ENCODE assay signal across 17 cellular contexts in genomic region chr4:100511906-100512305, GRCh38. TPM values are rescaled to one million over a fixed set of nuclear protein-coding genes. Genes with fewer than 3 reads are reported as not detected.
"Had no signal": no experiment of that assay in that cellular context is flagged by ENCODE, and none has a peak within 500 bp of the region (broad histone marks: within the 10 kb centered on the region; RNA-seq: fewer than 3 reads in every experiment).

No MANE protein-coding gene starts in this region.

- H3K27ac Mint-ChIP-seq: activated CD8-positive, alpha-beta T cell treated with anti-CD3 and anti-CD28 coated beads for 36 hours; activated naive CD8-positive, alpha-beta T cell treated with anti-CD3 and anti-CD28 coated beads, Interleukin-2, amount 10 ng/mL, durations not matched to agents 7 days and 5 days; activated T-cell treated with anti-CD3 and anti-CD28 coated beads, Interleukin-2, amount 50 U/mL, for 72 hours; stimulated activated effector memory CD8-positive, alpha-beta T cell treated with anti-CD3 and anti-CD28 coated beads, Interleukin-12 subunit alpha, Interleukin-12 subunit beta, amount 100 ng/mL, for 72 hours had no signal

- H3K9me3 ChIP-seq: esophagus squamous epithelium, tibial artery, vagina had no signal

- H3K4me3 ChIP-seq: dorsolateral prefrontal cortex, esophagus squamous epithelium, tibial artery, vagina had no signal

- H3K4me1 Mint-ChIP-seq: activated naive CD8-positive, alpha-beta T cell treated with anti-CD3 and anti-CD28 coated beads, Interleukin-2, amount 10 ng/mL, durations not matched to agents 7 days and 5 days; stimulated activated effector memory CD8-positive, alpha-beta T cell treated with anti-CD3 and anti-CD28 coated beads, Interleukin-12 subunit alpha, Interleukin-12 subunit beta, amount 100 ng/mL, for 72 hours had no signal

- H3K4me3 Mint-ChIP-seq: activated CD8-positive, alpha-beta T cell treated with anti-CD3 and anti-CD28 coated beads for 36 hours; activated naive CD8-positive, alpha-beta T cell treated with anti-CD3 and anti-CD28 coated beads, Interleukin-2, amount 10 ng/mL, durations not matched to agents 7 days and 5 days; activated T-cell treated with anti-CD3 and anti-CD28 coated beads, Interleukin-2, amount 50 U/mL, for 72 hours; stimulated activated effector memory CD8-positive, alpha-beta T cell treated with anti-CD3 and anti-CD28 coated beads, Interleukin-12 subunit alpha, Interleukin-12 subunit beta, amount 100 ng/mL, for 72 hours had no signal

- H3K36me3 ChIP-seq: esophagus squamous epithelium, tibial artery, vagina had no signal

- H3K27ac ChIP-seq: dorsolateral prefrontal cortex, parathyroid adenoma, tibial artery, vagina had no signal

- H3K9me3 Mint-ChIP-seq: activated CD8-positive, alpha-beta T cell treated with anti-CD3 and anti-CD28 coated beads for 36 hours; activated T-cell treated with anti-CD3 and anti-CD28 coated beads, Interleukin-2, amount 50 U/mL, for 72 hours; stimulated activated effector memory CD8-positive, alpha-beta T cell treated with anti-CD3 and anti-CD28 coated beads, Interleukin-12 subunit alpha, Interleukin-12 subunit beta, amount 100 ng/mL, for 72 hours had no signal

- H3K79me2 ChIP-seq: parathyroid adenoma had no signal

- H3K4me1 ChIP-seq: parathyroid adenoma had no signal

- H3K9ac ChIP-seq: parathyroid adenoma had no signal

- H3K27me3 ChIP-seq: dorsolateral prefrontal cortex, esophagus squamous epithelium, tibial artery, vagina had no signal

- H3K36me3 Mint-ChIP-seq: activated naive CD8-positive, alpha-beta T cell treated with anti-CD3 and anti-CD28 coated beads, Interleukin-2, amount 10 ng/mL, durations not matched to agents 7 days and 5 days; stimulated activated effector memory CD8-positive, alpha-beta T cell treated with anti-CD3 and anti-CD28 coated beads, Interleukin-12 subunit alpha, Interleukin-12 subunit beta, amount 100 ng/mL, for 72 hours had no signal

- H2AFZ ChIP-seq: parathyroid adenoma had no signal

- DNase-seq: activated CD4-positive, alpha-beta T cell treated with anti-CD3 and anti-CD28 coated beads for 4 hours; activated CD8-positive, alpha-beta memory T cell treated with anti-CD3 and anti-CD28 coated beads, Interleukin-2, amount 50 U/mL, for 4 hours; activated CD8-positive, alpha-beta T cell treated with anti-CD3 and anti-CD28 coated beads for 36 hours; activated naive CD8-positive, alpha-beta T cell treated with anti-CD3 and anti-CD28 coated beads, Interleukin-2, amount 10 ng/mL, durations not matched to agents 7 days and 5 days; activated T-cell treated with anti-CD3 and anti-CD28 coated beads, Interleukin-2, amount 50 U/mL, for 72 hours; esophagus squamous epithelium; foreskin fibroblast; islet precursor cell; left ventricle myocardium superior; retina; small intestine; tibial artery had no signal

RNA-seq across cellular contexts. Expression of gene EMCN, which starts 5.9 kb away (rescaled TPM):
- total RNA-seq: activated CD8-positive, alpha-beta T cell treated with anti-CD3 and anti-CD28 coated beads for 36 hours; activated naive CD8-positive, alpha-beta T cell treated with anti-CD3 and anti-CD28 coated beads, Interleukin-2, amount 10 ng/mL, durations not matched to agents 7 days and 5 days; activated T-cell treated with anti-CD3 and anti-CD28 coated beads, Interleukin-2, amount 50 U/mL, for 72 hours; chondrocyte had no signal
